In genomic region chr10:96500519-96500918, GRCh38 we compare ENCODE assay signal across 29 cellular contexts. TPM values are rescaled to one million over a fixed set of nuclear protein-coding genes. Genes with fewer than 3 reads are reported as not detected.
"Had no signal": no experiment of that assay in that cellular context is flagged by ENCODE, and none has a peak within 500 bp of the region (broad histone marks: within the 10 kb centered on the region; RNA-seq: fewer than 3 reads in every experiment).

No MANE protein-coding gene starts in this region.

- DNase-seq: activated CD4-positive, alpha-beta memory T cell treated with anti-CD3 and anti-CD28 coated beads for 36 hours; activated CD4-positive, alpha-beta T cell treated with anti-CD3 and anti-CD28 coated beads, Interleukin-2, amount 10 ng/mL, durations not matched to agents 7 days and 5 days; activated CD4-positive, CD25-positive, alpha-beta regulatory T cell; activated CD8-positive, alpha-beta memory T cell treated with anti-CD3 and anti-CD28 coated beads for 24 hours; activated effector memory CD4-positive, alpha-beta T cell treated with anti-CD3 and anti-CD28 coated beads, Interleukin-2, amount 50 U/mL, for 16 hours; activated naive CD4-positive, alpha-beta T cell treated with Interleukin-2 at 50 U/mL for 16 hours; activated naive CD8-positive, alpha-beta T cell treated with anti-CD3 and anti-CD28 coated beads, Interleukin-2, amount 50 U/mL, for 24 hours; activated T-cell treated with anti-CD3 and anti-CD28 coated beads, Interleukin-2, amount 50 U/mL, for 4 hours; amniotic stem cell; body of pancreas; IMR-90; MG63; MV-4-11; NCI-H1105; NCI-H1436; NCI-H1694 treated with DMSO at 0.1 percent for 48 hours; NCI-H2029 treated with DMSO at 0.1 percent for 48 hours; NCI-H2171; NCI-H226; NCI-H69; NK-92 treated with Interleukin-12 subunit alpha and Interleukin-12 subunit beta, amount 100 ng/mL, for 24 hours; Peyer's patch; SHP77 treated with DMSO at 0.1 percent for 48 hours; T-helper 9 cell had no signal

- H3K9ac ChIP-seq: KMS-11 had no signal

- FAIRE-seq: TTC549 had no signal

- ATAC-seq: activated naive CD4-positive, alpha-beta T cell treated with anti-CD3 and anti-CD28 coated beads, Interleukin-2, amount 50 U/mL, for 72 hours; activated naive CD8-positive, alpha-beta T cell treated with anti-CD3 and anti-CD28 coated beads, Interleukin-2, amount 50 U/mL, for 24 hours; activated T-cell treated with anti-CD3 and anti-CD28 coated beads, Interleukin-2, amount 50 U/mL, for 4 hours; body of pancreas had no signal

- H3K4me1 ChIP-seq: ascending aorta, body of pancreas, Peyer's patch had no signal

- H3K4me3 ChIP-seq: ascending aorta, body of pancreas, MG63, Peyer's patch had no signal

- H3K4me2 ChIP-seq: KMS-11 had no signal

- H3K9me3 ChIP-seq: ascending aorta, body of pancreas, MG63, Peyer's patch had no signal

- H3K27me3 ChIP-seq: ascending aorta, body of pancreas, MG63, Peyer's patch had no signal

- H3K36me3 ChIP-seq: ascending aorta, MG63, Peyer's patch had no signal

- H3K27ac ChIP-seq: ascending aorta, body of pancreas, KMS-11, Peyer's patch, RWPE1 had no signal

RNA-seq across cellular contexts. Expression of gene TLL2, which starts 13.2 kb away (rescaled TPM):
- total RNA-seq: activated T-cell treated with anti-CD3 and anti-CD28 coated beads, Interleukin-2, amount 50 U/mL, for 4 hours; ascending aorta; body of pancreas had no signal
